2 cellular contexts compared by ENCODE assay signal in genomic region chr2:236662231-236663160, GRCh38.
TF ChIP-seq lines count a peak whose summit lies in the region.

No MANE protein-coding gene starts in this region.

TF ChIP-seq in GM23338, 12 proteins besides CTCF, POLR2A, EP300 and RAD21 (continued from another document):
- TF ChIP-seq ZNF462 (CRISPR knock-in tag; IDR thresholded peaks at IDR 0.05) (no peak), CREB1 (CRISPR knock-in tag; IDR thresholded peaks at IDR 0.05; ENCODE audit: low read depth) (no peak)

TF ChIP-seq in WTC11, 78 proteins besides CTCF, POLR2A, EP300 and RAD21 (continued from another document):
- TF ChIP-seq ZSCAN18 (CRISPR knock-in tag; IDR thresholded peaks at IDR 0.05) (no peak), ZNF416 (CRISPR knock-in tag; IDR thresholded peaks at IDR 0.05) (no peak), AR (CRISPR knock-in tag; IDR thresholded peaks at IDR 0.05) (no peak), FOXJ3 (CRISPR knock-in tag; IDR thresholded peaks at IDR 0.05; ENCODE audit: borderline replicate concordance) (no peak), SP1 (CRISPR knock-in tag; conservative IDR thresholded peaks at IDR 0.05) (no peak), IRF1 (CRISPR knock-in tag; IDR thresholded peaks at IDR 0.05) (no peak)
